Comparison of ENCODE assay signal across 1 cellular context in genomic region chr16:2459647-2460390, GRCh38.
TF ChIP-seq lines count a peak whose summit lies in the region.

TEDC2 (plus strand) TSS chr16:2460109; CDS start chr16:2460145, 36 bp downstream.

TF ChIP-seq in HepG2, 621 proteins besides CTCF, POLR2A, EP300 and RAD21 (continued from another document and continues in another):
- peak; percentile 32; the same call in 1 of the 2 replicates for TF ChIP-seq ZC3H13 (CRISPR knock-in tag; IDR thresholded peaks at IDR 0.05)
- peak; percentile 16; the same call in 1 of the 2 replicates for TF ChIP-seq TBX2 (CRISPR knock-in tag; IDR thresholded peaks at IDR 0.05; ENCODE audit: borderline replicate concordance)
- TF ChIP-seq CREB3 (CRISPR knock-in tag; IDR thresholded peaks at IDR 0.05), result no peak
- TF ChIP-seq TBP (CRISPR knock-in tag; IDR thresholded peaks at IDR 0.05), result no peak
- no peak for TF ChIP-seq CBX2 (IDR thresholded peaks at IDR 0.05; ENCODE audit: low read depth, low read length)
- TF ChIP-seq CBX2 (CRISPR knock-in tag; IDR thresholded peaks at IDR 0.05; ENCODE audit: low read depth), result no peak
- TF ChIP-seq HNRNPH1 (optimal IDR thresholded peaks at IDR 0.05; ENCODE audit: low read depth, low read length), result no peak
- TF ChIP-seq ZHX1 (CRISPR knock-in tag; IDR thresholded peaks at IDR 0.05; ENCODE audit: low read depth), result peak; percentile 81; the same call in 1 of the 2 replicates
- TF ChIP-seq FOXJ3 (CRISPR knock-in tag; IDR thresholded peaks at IDR 0.05; ENCODE audit: borderline replicate concordance), result no peak
- no peak for TF ChIP-seq NR2F2 (IDR thresholded peaks at IDR 0.05; ENCODE audit: borderline replicate concordance, low read depth)
- TF ChIP-seq HOXA3 (CRISPR knock-in tag; IDR thresholded peaks at IDR 0.05), result peak; percentile 44; the same call in 1 of the 2 replicates
- TF ChIP-seq ZKSCAN1 (IDR thresholded peaks at IDR 0.05; ENCODE audit: low read length), result no peak
- TF ChIP-seq REXO4 (CRISPR knock-in tag; IDR thresholded peaks at IDR 0.05; ENCODE audit: borderline replicate concordance), result no peak
- no peak for TF ChIP-seq SMC3 (IDR thresholded peaks at IDR 0.05; ENCODE audit: low read length)
- no peak; the same call in 1 of the 2 replicates for TF ChIP-seq NR0B2 (CRISPR knock-in tag; IDR thresholded peaks at IDR 0.05)
- peak; percentile 53 for TF ChIP-seq ASH2L (IDR thresholded peaks at IDR 0.05; ENCODE audit: insufficient read length, low read depth, low read length)
- no peak for TF ChIP-seq ZNF18 (CRISPR knock-in tag; IDR thresholded peaks at IDR 0.05; ENCODE audit: insufficient replicate concordance)
- peak; percentile 62 for TF ChIP-seq ELF1 (CRISPR knock-in tag; IDR thresholded peaks at IDR 0.05)
- TF ChIP-seq SNAPC4 (CRISPR knock-in tag; IDR thresholded peaks at IDR 0.05), result no peak
- no peak for TF ChIP-seq TMF1 (CRISPR knock-in tag; IDR thresholded peaks at IDR 0.05; ENCODE audit: low read depth)
- peak; percentile 50; the same call in 1 of the 2 replicates for TF ChIP-seq SALL1 (CRISPR knock-in tag; IDR thresholded peaks at IDR 0.05)
- TF ChIP-seq ZNF776 (CRISPR knock-in tag; IDR thresholded peaks at IDR 0.05), result 0 out of 2 replicates have a peak, but pooled peaks have one; percentile 21
- peak; percentile 97 for TF ChIP-seq TFDP2 (CRISPR knock-in tag; IDR thresholded peaks at IDR 0.05)
- TF ChIP-seq NFYC (CRISPR knock-in tag; IDR thresholded peaks at IDR 0.05), result peak; percentile 79
- no peak for TF ChIP-seq FOXP4 (CRISPR knock-in tag; IDR thresholded peaks at IDR 0.05)
- peak; percentile 73 for TF ChIP-seq ARNT2 (CRISPR knock-in tag; IDR thresholded peaks at IDR 0.05; ENCODE audit: low read depth)
- TF ChIP-seq YEATS2 (CRISPR knock-in tag; IDR thresholded peaks at IDR 0.05; ENCODE audit: borderline replicate concordance), result peak; percentile 69; the same call in 1 of the 2 replicates
- no peak for TF ChIP-seq TERF1 (CRISPR knock-in tag; IDR thresholded peaks at IDR 0.05)
- TF ChIP-seq ARHGAP35 (CRISPR knock-in tag; IDR thresholded peaks at IDR 0.05; ENCODE audit: borderline replicate concordance), result 0 out of 2 replicates have a peak, but pooled peaks have one; percentile 12
- TF ChIP-seq ZEB1 (IDR thresholded peaks at IDR 0.05; ENCODE audit: insufficient replicate concordance, low read depth), result no peak
- peak; percentile 71; the same call in 1 of the 2 replicates for TF ChIP-seq MAZ (IDR thresholded peaks at IDR 0.05; ENCODE audit: borderline replicate concordance, low read depth, low read length)
- TF ChIP-seq MAZ (CRISPR knock-in tag; IDR thresholded peaks at IDR 0.05; ENCODE audit: low read depth), result peak; percentile 34; the same call in 1 of the 2 replicates
- no peak for TF ChIP-seq ZNF160 (CRISPR knock-in tag; IDR thresholded peaks at IDR 0.05)
- peak; percentile 90 for TF ChIP-seq ZKSCAN5 (CRISPR knock-in tag; IDR thresholded peaks at IDR 0.05)
- TF ChIP-seq GABPB1 (CRISPR knock-in tag; IDR thresholded peaks at IDR 0.05), result peak; percentile 91
- no peak; the same call in 1 of the 2 replicates for TF ChIP-seq ZNF572 (CRISPR knock-in tag; IDR thresholded peaks at IDR 0.05)
- no peak for TF ChIP-seq IRF2 (CRISPR knock-in tag; IDR thresholded peaks at IDR 0.05)
- TF ChIP-seq ISX (CRISPR knock-in tag; conservative IDR thresholded peaks at IDR 0.05), result no peak
- no peak; the same call in 1 of the 2 replicates for TF ChIP-seq MED1 (CRISPR knock-in tag; IDR thresholded peaks at IDR 0.05)
- TF ChIP-seq ZNF775 (CRISPR knock-in tag; IDR thresholded peaks at IDR 0.05; ENCODE audit: borderline replicate concordance), result no peak
- TF ChIP-seq TAF1 (CRISPR knock-in tag; IDR thresholded peaks at IDR 0.05), result peak; percentile 35; the same call in 1 of the 2 replicates
- TF ChIP-seq TARDBP (CRISPR knock-in tag; IDR thresholded peaks at IDR 0.05), result peak; percentile 43; the same call in 1 of the 2 replicates
- peak; percentile 56; the same call in 1 of the 2 replicates for TF ChIP-seq POGK (CRISPR knock-in tag; conservative IDR thresholded peaks at IDR 0.05)
- TF ChIP-seq ZNF616 (CRISPR knock-in tag; IDR thresholded peaks at IDR 0.05; ENCODE audit: low read depth), result no peak
- no peak for TF ChIP-seq MED8 (CRISPR knock-in tag; IDR thresholded peaks at IDR 0.05; ENCODE audit: insufficient replicate concordance)
- peak; percentile 61; the same call in 1 of the 2 replicates for TF ChIP-seq ZNF431 (CRISPR knock-in tag; IDR thresholded peaks at IDR 0.05; ENCODE audit: borderline replicate concordance, low read depth)
- no peak for TF ChIP-seq ZNF263 (CRISPR knock-in tag; IDR thresholded peaks at IDR 0.05)
- TF ChIP-seq ZNF619 (CRISPR knock-in tag; IDR thresholded peaks at IDR 0.05), result no peak
- no peak for TF ChIP-seq KDM1A (CRISPR knock-in tag; IDR thresholded peaks at IDR 0.05)
